ENCODE assay signal across 10 cellular contexts in genomic region chr10:124728830-124729661, GRCh38. TPM values are rescaled to one million over a fixed set of nuclear protein-coding genes. Genes with fewer than 3 reads are reported as not detected.
DNase-seq lines count a peak whose midpoint lies in the region; ATAC-seq and TF ChIP-seq lines count a peak whose summit lies in the region.
"Had no signal": no experiment of that assay in that cellular context is flagged by ENCODE, and none has a peak within 500 bp of the region (broad histone marks: within the 10 kb centered on the region; RNA-seq: fewer than 3 reads in every experiment).

No MANE protein-coding gene starts in this region.

- peak overlapping the region; percentile 86 to 97 (median 97) for H3K27ac Mint-ChIP-seq in CD4-positive, CD25-positive, alpha-beta regulatory T cell

- intact Hi-C loops in A673 (cut with micrococcal nuclease; ENCODE audit: unreplicated experiment), result no loop called here

- H3K27ac ChIP-seq in CD4-positive, CD25-positive, alpha-beta regulatory T cell (ENCODE audit: insufficient read depth, low read length, poor library complexity, severe bottlenecking), result peak overlapping the region; percentile 97
- H3K27ac ChIP-seq in coronary artery (peak overlapping the region; percentile 34 to 82), A673 (ENCODE audit: low read depth, low read length, poor library complexity, severe bottlenecking) (no peak overlapping the region)

- peaks cover 31 to 98% (median 83%) of the 10 kb centered on the region in 4 donors for H3K4me1 Mint-ChIP-seq in CD4-positive, CD25-positive, alpha-beta regulatory T cell

- POLR2A ChIA-PET in A673 (lab: Charles Lee; ENCODE audit: low non-redundant PET), result no interaction called here

- H3K27me3 Mint-ChIP-seq in CD4-positive, CD25-positive, alpha-beta regulatory T cell, result no peaks in the 10 kb centered on the region

- H3K4me1 ChIP-seq in CD4-positive, CD25-positive, alpha-beta regulatory T cell (ENCODE audit: control insufficient read depth, insufficient read depth, low read length, poor library complexity, severe bottlenecking), result peaks cover 100% of the 10 kb centered on the region
- no peaks in the 10 kb centered on the region for H3K4me1 ChIP-seq in A673 (ENCODE audit: insufficient read depth, low read length, poor library complexity, severe bottlenecking)

- CTCF ChIA-PET in A673 (lab: Charles Lee), result no interaction called here

- H3K36me3 ChIP-seq in CD4-positive, CD25-positive, alpha-beta regulatory T cell (ENCODE audit: control insufficient read depth, insufficient read depth, low read length), result peaks cover 11% of the 10 kb centered on the region
- H3K36me3 ChIP-seq in A673 (ENCODE audit: insufficient read depth, low read length, poor library complexity, severe bottlenecking), result no peaks in the 10 kb centered on the region

- peak; percentile 4 to 6 for ATAC-seq in CD4-positive, CD25-positive, alpha-beta regulatory T cell (ENCODE audit: low read depth in 2 of 2)
- ATAC-seq in omental fat pad (ENCODE audit: low FRiP score) (peak; percentile 20), GM18511 (IDR thresholded peaks at IDR 0.05; ENCODE audit: unreplicated experiment) (no peak)
- ATAC-seq: SK-N-SH treated with all-trans-retinoic acid at 6 μM for 48 hours had no signal

- peaks cover 29% of the 10 kb centered on the region for H3K36me3 Mint-ChIP-seq in CD4-positive, CD25-positive, alpha-beta regulatory T cell

- peak overlapping the region; percentile 73 to 85 (median 80) for H3K4me3 Mint-ChIP-seq in CD4-positive, CD25-positive, alpha-beta regulatory T cell

- BruUV-seq in A673 (replicated peaks; lab: Mats Ljungman, UMichigan), result no TSS peak

- peak overlapping the region; percentile 59 for H3K4me3 ChIP-seq in CD4-positive, CD25-positive, alpha-beta regulatory T cell (ENCODE audit: low read depth, low read length)
- H3K4me3 ChIP-seq in coronary artery (no peak overlapping the region), A673 (ENCODE audit: low read depth, low read length, poor library complexity, severe bottlenecking) (no peak overlapping the region)

- H3K27me3 ChIP-seq in CD4-positive, CD25-positive, alpha-beta regulatory T cell (ENCODE audit: control insufficient read depth, insufficient read depth, low read length), result no peaks in the 10 kb centered on the region
- H3K27me3 ChIP-seq in A673 (replicated peaks; ENCODE audit: insufficient read depth, low read depth, low read length, poor library complexity), result no peaks in the 10 kb centered on the region

- TF ChIP-seq CTCF in coronary artery (IDR thresholded peaks at IDR 0.05) (no peak), omental fat pad (IDR thresholded peaks at IDR 0.05) (no peak), A673 (conservative IDR thresholded peaks at IDR 0.05; ENCODE audit: low read depth, low read length) (no peak)

- no peaks in the 10 kb centered on the region for H3K9me3 Mint-ChIP-seq in CD4-positive, CD25-positive, alpha-beta regulatory T cell

- no peak for DNase-seq in CD4-positive, CD25-positive, alpha-beta regulatory T cell
- peak; percentile 16 to 43 for DNase-seq in NOMO-1 (lab: John Stamatoyannopoulos, UW; ENCODE audit: unreplicated experiment in 2 of 2)
- DNase-seq in coronary artery (ENCODE audit: low spot score), result no peak
- DNase-seq in omental fat pad (ENCODE audit: low spot score), result no peak
- DNase-seq in A673 (ENCODE audit: low spot score), result no peak
- DNase-seq in GDM1 (lab: John Stamatoyannopoulos, UW), result no peak
- DNase-seq in COR-L47 (lab: John Stamatoyannopoulos, UW), result no peak
- DNase-seq: DMS79 had no signal

- no peaks in the 10 kb centered on the region for H3K9me3 ChIP-seq in CD4-positive, CD25-positive, alpha-beta regulatory T cell (ENCODE audit: control insufficient read depth in 2 of 2, low read length in 2 of 2)
- H3K9me3 ChIP-seq in A673 (ENCODE audit: low read depth, low read length, poor library complexity, severe bottlenecking), result no peaks in the 10 kb centered on the region

RNA-seq across cellular contexts. Expression of gene FAM53B, which starts 15.1 kb away (rescaled TPM):
- total RNA-seq in CD4-positive, CD25-positive, alpha-beta regulatory T cell, result 116 TPM
- 10 to 100 TPM in 3 of 4 donors, 1 to 10 TPM in 1; 5.8 to 22.2 (median 14.4) TPM for polyA plus RNA-seq in CD4-positive, CD25-positive, alpha-beta regulatory T cell
- total RNA-seq in omental fat pad, result 10 to 100 TPM; 21.9 to 42.6 (median 32.2) TPM
- 18.3 and 19.8 TPM in 2 replicates for total RNA-seq in A673 (2021)

Comparison
In these comparisons a context has a peak if more than half of its experiments do, and no peak if none do; other contexts are left out.
1. DNase-seq: peak in NOMO-1 (2 of 2); none in CD4-positive, CD25-positive, alpha-beta regulatory T cell (0 of 3), coronary artery (single experiment), omental fat pad (single experiment), A673 (single experiment), GDM1 (single experiment) and COR-L47 (single experiment).